1 cellular context compared by ENCODE assay signal in genomic region chr22:19063581-19064353, GRCh38.
TF ChIP-seq lines count a peak whose summit lies in the region.

No MANE protein-coding gene starts in this region.

TF ChIP-seq in K562, 482 proteins besides CTCF, POLR2A, EP300 and RAD21 (continued from another document and continues in another):
- peak; percentile 89; the same call in 1 of the 2 replicates for TF ChIP-seq RERE (CRISPR knock-in tag; IDR thresholded peaks at IDR 0.05; ENCODE audit: borderline replicate concordance)
- TF ChIP-seq TBL1XR1 (IDR thresholded peaks at IDR 0.05; ENCODE audit: low read length in 2 of 2), result no peak
- no peak for TF ChIP-seq CEBPB (tag; IDR thresholded peaks at IDR 0.05)
- no peak for TF ChIP-seq CHD4 (IDR thresholded peaks at IDR 0.05; ENCODE audit: insufficient read depth, insufficient replicate concordance, low read depth, low read length, poor library complexity, severe bottlenecking)
- no peak for TF ChIP-seq CBX2 (IDR thresholded peaks at IDR 0.05; ENCODE audit: insufficient read depth, low read length, poor library complexity, severe bottlenecking)
- TF ChIP-seq GABPB1 (CRISPR knock-in tag; IDR thresholded peaks at IDR 0.05), result no peak
- no peak for TF ChIP-seq CEBPZ (IDR thresholded peaks at IDR 0.05; ENCODE audit: borderline replicate concordance, low read depth, low read length)
- TF ChIP-seq ZNF75A (CRISPR knock-in tag; IDR thresholded peaks at IDR 0.05), result no peak
- TF ChIP-seq IRF2 (CRISPR knock-in tag; IDR thresholded peaks at IDR 0.05), result peak; percentile 46; the same call in 1 of the 2 replicates
- TF ChIP-seq CREB5 (CRISPR knock-in tag; IDR thresholded peaks at IDR 0.05), result no peak
- TF ChIP-seq CAMTA2 (CRISPR knock-in tag; conservative IDR thresholded peaks at IDR 0.05), result no peak
- peak; percentile 74; the same call in 1 of the 2 replicates for TF ChIP-seq ZBTB1 (CRISPR knock-in tag; IDR thresholded peaks at IDR 0.05; ENCODE audit: borderline replicate concordance, low read depth)
- no peak for TF ChIP-seq CSDE1 (IDR thresholded peaks at IDR 0.05)
- TF ChIP-seq BCL6 (CRISPR knock-in tag; IDR thresholded peaks at IDR 0.05), result no peak
- TF ChIP-seq ZZZ3 (IDR thresholded peaks at IDR 0.05), result no peak
- 0 out of 2 replicates have a peak, but pooled peaks have one; percentile 0 for TF ChIP-seq POLR2G (IDR thresholded peaks at IDR 0.05; ENCODE audit: low read depth, low read length)
- TF ChIP-seq ARID2 (IDR thresholded peaks at IDR 0.05), result no peak
- peak; percentile 30; the same call in 1 of the 2 replicates for TF ChIP-seq USF1 (CRISPR knock-in tag; IDR thresholded peaks at IDR 0.05)
- no peak for TF ChIP-seq ZNF318 (IDR thresholded peaks at IDR 0.05; ENCODE audit: borderline replicate concordance in 1 of 2, low read depth in 1 of 2)
- no peak for TF ChIP-seq ZNF57 (CRISPR knock-in tag; IDR thresholded peaks at IDR 0.05)
- no peak for TF ChIP-seq TEAD4 (IDR thresholded peaks at IDR 0.05; ENCODE audit: low read length)
- TF ChIP-seq TEAD4 (CRISPR knock-in tag; IDR thresholded peaks at IDR 0.05; ENCODE audit: borderline replicate concordance), result peak; percentile 45; the same call in 1 of the 2 replicates
- TF ChIP-seq ZNF408 (CRISPR knock-in tag; IDR thresholded peaks at IDR 0.05; ENCODE audit: low read depth), result no peak
- TF ChIP-seq RBM17 (IDR thresholded peaks at IDR 0.05; ENCODE audit: borderline replicate concordance, low read depth, low read length), result no peak
- no peak for TF ChIP-seq OTX1 (CRISPR knock-in tag; IDR thresholded peaks at IDR 0.05)
- TF ChIP-seq PURB (CRISPR knock-in tag; IDR thresholded peaks at IDR 0.05; ENCODE audit: low read depth), result no peak
- TF ChIP-seq ZNF395 (CRISPR knock-in tag; IDR thresholded peaks at IDR 0.05), result no peak
- TF ChIP-seq ETV5 (CRISPR knock-in tag; IDR thresholded peaks at IDR 0.05; ENCODE audit: low read depth), result no peak
- TF ChIP-seq TBP (optimal IDR thresholded peaks at IDR 0.05; ENCODE audit: low read depth, low read length), result no peak
- TF ChIP-seq HNRNPK (IDR thresholded peaks at IDR 0.05; ENCODE audit: low read depth, low read length, poor library complexity, severe bottlenecking), result no peak
- no peak for TF ChIP-seq HDGF (IDR thresholded peaks at IDR 0.05)
- no peak for TF ChIP-seq HCFC1 (IDR thresholded peaks at IDR 0.05; ENCODE audit: low read depth, low read length)
- no peak for TF ChIP-seq ELF4 (CRISPR knock-in tag; IDR thresholded peaks at IDR 0.05)
- no peak for TF ChIP-seq ILK (tag; IDR thresholded peaks at IDR 0.05; ENCODE audit: borderline replicate concordance, low read depth)
- no peak for TF ChIP-seq KLF1 (tag; IDR thresholded peaks at IDR 0.05)
- no peak for TF ChIP-seq ZNF785 (CRISPR knock-in tag; IDR thresholded peaks at IDR 0.05)
- TF ChIP-seq CBX5 (IDR thresholded peaks at IDR 0.05; ENCODE audit: borderline replicate concordance, low read depth), result no peak
- no peak for TF ChIP-seq ZFP30 (CRISPR knock-in tag; IDR thresholded peaks at IDR 0.05; ENCODE audit: borderline replicate concordance)
- no peak for TF ChIP-seq NR0B1 (IDR thresholded peaks at IDR 0.05; ENCODE audit: partially characterized antibody)
